In genomic region chr11:65116370-65117205, GRCh38 we compare ENCODE assay signal across 1 cellular context.
TF ChIP-seq lines count a peak whose summit lies in the region.

No MANE protein-coding gene starts in this region.

TF ChIP-seq in K562, 482 proteins besides CTCF, POLR2A, EP300 and RAD21 (continues in another document):
- TF ChIP-seq CREM (IDR thresholded peaks at IDR 0.05; ENCODE audit: low read depth): 0 out of 2 replicates have a peak, but pooled peaks have one; percentile 4
- no peak for TF ChIP-seq HLTF (IDR thresholded peaks at IDR 0.05)
- TF ChIP-seq FOXO4 (CRISPR knock-in tag; IDR thresholded peaks at IDR 0.05): no peak
- peak; percentile 44; the same call in 1 of the 2 replicates for TF ChIP-seq FOXK1 (CRISPR knock-in tag; IDR thresholded peaks at IDR 0.05; ENCODE audit: borderline replicate concordance)
- no peak for TF ChIP-seq ZBTB26 (CRISPR knock-in tag; IDR thresholded peaks at IDR 0.05)
- TF ChIP-seq USF2 (CRISPR knock-in tag; IDR thresholded peaks at IDR 0.05): peak; percentile 38; the same call in 1 of the 2 replicates
- peak; percentile 69; the same call in 1 of the 2 replicates for TF ChIP-seq L3MBTL2 (IDR thresholded peaks at IDR 0.05)
- peak; percentile 30; the same call in 1 of the 2 replicates for TF ChIP-seq ZNF431 (CRISPR knock-in tag; IDR thresholded peaks at IDR 0.05)
- TF ChIP-seq MAX (CRISPR knock-in tag; IDR thresholded peaks at IDR 0.05): peak; percentile 88
- TF ChIP-seq CREB1 (IDR thresholded peaks at IDR 0.05): no peak
- peak; percentile 56; the same call in 1 of the 2 replicates for TF ChIP-seq CREB1 (CRISPR knock-in tag; IDR thresholded peaks at IDR 0.05)
- TF ChIP-seq TBL1XR1 (IDR thresholded peaks at IDR 0.05; ENCODE audit: low read length in 2 of 2): no peak
- peak; percentile 88 for TF ChIP-seq MGA (IDR thresholded peaks at IDR 0.05)
- TF ChIP-seq ZNF232 (CRISPR knock-in tag; IDR thresholded peaks at IDR 0.05): 0 out of 2 replicates have a peak, but pooled peaks have one; percentile 44
- TF ChIP-seq RBM22 (IDR thresholded peaks at IDR 0.05; ENCODE audit: low read depth, low read length, poor library complexity, severe bottlenecking): no peak
- peak; percentile 73; the same call in 1 of the 2 replicates for TF ChIP-seq HNRNPL (IDR thresholded peaks at IDR 0.05; ENCODE audit: low read depth, low read length)
- TF ChIP-seq BHLHE40 (IDR thresholded peaks at IDR 0.05; ENCODE audit: low read length): peak; percentile 25; the same call in 1 of the 2 replicates
- no peak for TF ChIP-seq BMI1 (IDR thresholded peaks at IDR 0.05; ENCODE audit: low read length)
- 0 out of 2 replicates have a peak, but pooled peaks have one; percentile 64 for TF ChIP-seq POLR2AphosphoS2 (IDR thresholded peaks at IDR 0.05; ENCODE audit: low read length)
- peak; percentile 3; the same call in 1 of the 2 replicates for TF ChIP-seq E2F1 (CRISPR knock-in tag; IDR thresholded peaks at IDR 0.05)
- peak; percentile 66; the same call in 1 of the 2 replicates for TF ChIP-seq TGIF2 (CRISPR knock-in tag; IDR thresholded peaks at IDR 0.05)
- no peak for TF ChIP-seq POLR2B (IDR thresholded peaks at IDR 0.05; ENCODE audit: low read depth, partially characterized antibody)
- peak; percentile 85 for TF ChIP-seq ZNF224 (CRISPR knock-in tag; IDR thresholded peaks at IDR 0.05)
- 0 out of 2 replicates have a peak, but pooled peaks have one; percentile 29 for TF ChIP-seq CREB3 (tag; conservative IDR thresholded peaks at IDR 0.05; ENCODE audit: low read depth)
- no peak for TF ChIP-seq ZKSCAN3 (CRISPR knock-in tag; IDR thresholded peaks at IDR 0.05)
- TF ChIP-seq DPF2 (IDR thresholded peaks at IDR 0.05): no peak
- no peak for TF ChIP-seq KLF6 (CRISPR knock-in tag; IDR thresholded peaks at IDR 0.05; ENCODE audit: borderline replicate concordance)
- TF ChIP-seq SIX5 (IDR thresholded peaks at IDR 0.05; ENCODE audit: borderline replicate concordance in 1 of 2, insufficient read depth in 1 of 2, low read depth in 1 of 2, low read length in 2 of 2): no peak
- peak; percentile 10 for TF ChIP-seq CCNT2 (IDR thresholded peaks at IDR 0.05; ENCODE audit: borderline replicate concordance, extremely low read depth, insufficient read length, low read depth, low read length)
- peak; percentile 91; the same call in 1 of the 2 replicates for TF ChIP-seq ZBTB49 (CRISPR knock-in tag; IDR thresholded peaks at IDR 0.05; ENCODE audit: borderline replicate concordance)
- TF ChIP-seq VEZF1 (CRISPR knock-in tag; IDR thresholded peaks at IDR 0.05): no peak
- peak; percentile 56 for TF ChIP-seq USF1 (CRISPR knock-in tag; IDR thresholded peaks at IDR 0.05)
- TF ChIP-seq TFAP4 (CRISPR knock-in tag; IDR thresholded peaks at IDR 0.05; ENCODE audit: borderline replicate concordance): peak; percentile 58
